In the genomic region with DNA sequence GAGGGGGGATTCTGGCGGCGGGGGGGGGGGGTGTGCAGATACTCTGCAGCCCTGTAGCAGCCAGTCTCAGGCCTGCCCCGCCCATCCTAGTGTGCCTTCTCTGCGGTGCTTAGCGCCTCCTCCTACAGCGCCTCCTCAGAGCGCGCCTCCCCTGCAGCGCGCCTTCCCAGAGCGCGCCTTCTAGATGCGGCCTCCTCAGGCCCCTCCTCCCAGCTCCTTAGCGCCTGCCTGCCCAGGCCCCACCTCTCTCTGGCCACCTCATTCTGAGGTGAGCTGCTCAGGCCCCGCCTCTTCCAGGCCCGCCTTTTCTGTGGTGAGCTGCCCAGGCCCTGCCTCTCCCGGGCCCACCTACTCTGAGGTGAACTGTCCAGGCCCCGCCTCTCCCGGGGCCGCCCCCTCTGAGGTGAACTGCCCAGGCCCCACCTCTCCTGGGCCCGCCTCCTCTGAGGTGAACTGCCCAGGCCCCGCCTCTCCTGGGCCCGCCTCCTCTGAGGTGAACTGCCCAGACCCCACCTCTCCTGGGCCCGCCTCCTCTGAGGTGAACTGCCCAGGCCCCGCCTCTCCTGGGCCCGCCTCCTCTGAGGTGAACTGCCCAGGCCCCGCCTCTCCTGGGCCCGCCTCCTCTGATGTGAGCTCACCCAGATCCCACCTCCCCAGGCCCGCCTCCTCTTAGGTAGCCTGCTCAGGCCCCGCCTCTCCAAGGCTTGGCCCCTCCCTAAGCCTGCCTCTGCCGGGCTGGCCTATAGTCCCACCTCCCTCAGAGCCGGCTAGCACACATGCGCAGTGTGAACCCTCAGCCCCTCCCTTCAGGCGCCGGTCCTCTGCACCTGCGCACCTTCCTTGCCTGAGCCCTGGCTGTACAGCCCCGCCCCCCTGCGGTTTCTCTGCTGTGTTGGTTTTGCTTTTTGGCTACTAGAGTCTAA, we compare ENCODE assay signal across 8 cellular contexts. TPM values are rescaled to one million over a fixed set of nuclear protein-coding genes. Genes with fewer than 3 reads are reported as not detected.
DNase-seq lines count a peak whose midpoint lies in the region; ATAC-seq lines count a peak whose summit lies in the region.

No MANE protein-coding gene starts in this region.

- H3K4me2 ChIP-seq in BLaER1 treated with 17β-estradiol and CSF1 and Interleukin-3, amounts not matched to agents 10 nM and 100 nM: peak overlapping the region in 8 of 11 experiments; percentile 18 to 75 (median 40); a peak in 9 of 22 replicates

- DNase-seq in NCI-H82 treated with DMSO at 0.1 percent for 48 hours (lab: John Stamatoyannopoulos, UW; ENCODE audit: unreplicated experiment): peak; percentile 85
- peak; percentile 93 for DNase-seq in activated CD4-positive, alpha-beta memory T cell treated with anti-CD3 and anti-CD28 coated beads, Interleukin-2, amount 10 ng/mL, durations not matched to agents 7 days and 5 days
- peak; percentile 90 to 96 for DNase-seq in dermis microvascular lymphatic vessel endothelial cell (ENCODE audit: low read depth in 2 of 2)
- DNase-seq in lung microvascular endothelial cell (ENCODE audit: low read depth in 2 of 2): peak; percentile 89 to 97
- DNase-seq in stimulated activated CD4-positive, alpha-beta T cell treated with anti-CD3 and anti-CD28 coated beads, TNF-alpha, amount 100 ng/mL, for 24 hours (ENCODE audit: low read depth in 3 of 3): peak; percentile 83 to 90 (median 86)

- H3K4me3 Mint-ChIP-seq in activated CD4-positive, alpha-beta memory T cell treated with anti-CD3 and anti-CD28 coated beads, Interleukin-2, amount 10 ng/mL, durations not matched to agents 7 days and 5 days: peak overlapping the region; percentile 84

- peaks cover 23% of the 10 kb centered on the region for H3K4me1 Mint-ChIP-seq in activated CD4-positive, alpha-beta memory T cell treated with anti-CD3 and anti-CD28 coated beads, Interleukin-2, amount 10 ng/mL, durations not matched to agents 7 days and 5 days

- CTCF ChIA-PET in activated CD4-positive, alpha-beta memory T cell treated with anti-CD3 and anti-CD28 coated beads, Interleukin-2, amount 10 ng/mL, durations not matched to agents 7 days and 5 days (lab: Charles Lee): interaction anchor here (1.1 to 3.1 kb wide), 2 partner anchors 208 to 209 kb away, joined by 3 to 17 read pairs; no protein-coding TSS in a partner anchor

- peaks cover 24% of the 10 kb centered on the region for H3K27me3 Mint-ChIP-seq in activated CD4-positive, alpha-beta memory T cell treated with anti-CD3 and anti-CD28 coated beads, Interleukin-2, amount 10 ng/mL, durations not matched to agents 7 days and 5 days

- peaks cover 7 to 25% (median 16%) of the 10 kb centered on the region in 11 experiments; a peak in 16 of 22 replicates for H3K27me3 ChIP-seq in BLaER1 treated with 17β-estradiol and CSF1 and Interleukin-3, amounts not matched to agents 10 nM and 100 nM

- H3K36me3 Mint-ChIP-seq in activated CD4-positive, alpha-beta memory T cell treated with anti-CD3 and anti-CD28 coated beads, Interleukin-2, amount 10 ng/mL, durations not matched to agents 7 days and 5 days (ENCODE audit: low read depth): no peaks in the 10 kb centered on the region

- no peak overlapping the region; a peak in 1 of 22 replicates for H3K9ac ChIP-seq in BLaER1 treated with 17β-estradiol and CSF1 and Interleukin-3, amounts not matched to agents 10 nM and 100 nM

- no peak overlapping the region for H3K27ac Mint-ChIP-seq in activated CD4-positive, alpha-beta memory T cell treated with anti-CD3 and anti-CD28 coated beads, Interleukin-2, amount 10 ng/mL, durations not matched to agents 7 days and 5 days

- H4K20me1 ChIP-seq in BLaER1 treated with 17β-estradiol and CSF1 and Interleukin-3, amounts not matched to agents 10 nM and 100 nM: no peaks in the 10 kb centered on the region

- peaks cover 3% of the 10 kb centered on the region for H3K9me3 Mint-ChIP-seq in activated CD4-positive, alpha-beta memory T cell treated with anti-CD3 and anti-CD28 coated beads, Interleukin-2, amount 10 ng/mL, durations not matched to agents 7 days and 5 days

- H3K9me3 ChIP-seq in BLaER1 treated with 17β-estradiol and CSF1 and Interleukin-3, amounts not matched to agents 10 nM and 100 nM (replicated peaks in 1 of 11): peaks cover 0 to 25% (median 20%) of the 10 kb centered on the region in 11 experiments; a peak in 15 of 22 replicates

- H3K4me3 ChIP-seq in BLaER1 treated with 17β-estradiol and CSF1 and Interleukin-3, amounts not matched to agents 10 nM and 100 nM: peak overlapping the region in 8 of 10 experiments; percentile 36 to 67 (median 62); a peak in 14 of 20 replicates

- POLR2A ChIA-PET in activated CD4-positive, alpha-beta memory T cell treated with anti-CD3 and anti-CD28 coated beads, Interleukin-2, amount 10 ng/mL, durations not matched to agents 7 days and 5 days (lab: Charles Lee): interaction anchor here (1.0 to 1.1 kb wide), 2 partner anchors 145 to 208 kb away, joined by 3 read pairs; no protein-coding TSS in a partner anchor

- ATAC-seq in GM19463 (IDR thresholded peaks at IDR 0.05; ENCODE audit: unreplicated experiment): peak; percentile 76
- peak; percentile 78 for ATAC-seq in HG03575 (IDR thresholded peaks at IDR 0.05; ENCODE audit: extremely low read depth, insufficient number of reproducible peaks, low FRiP score, unreplicated experiment)

- no peak overlapping the region for H3K27ac ChIP-seq in BLaER1 treated with 17β-estradiol and CSF1 and Interleukin-3, amounts not matched to agents 10 nM and 100 nM

- no peaks in the 10 kb centered on the region for H3K36me3 ChIP-seq in BLaER1 treated with 17β-estradiol and CSF1 and Interleukin-3, amounts not matched to agents 10 nM and 100 nM

- peaks cover 0 to 25% (median 16%) of the 10 kb centered on the region in 10 experiments; a peak in 12 of 20 replicates for H3K4me1 ChIP-seq in BLaER1 treated with 17β-estradiol and CSF1 and Interleukin-3, amounts not matched to agents 10 nM and 100 nM

RNA-seq across cellular contexts. Expression of a gene that starts 2.1 kb away (rescaled TPM):
- total RNA-seq in activated CD4-positive, alpha-beta memory T cell treated with anti-CD3 and anti-CD28 coated beads, Interleukin-2, amount 10 ng/mL, durations not matched to agents 7 days and 5 days: under 1 TPM; 0.90 to 0.93 TPM
- total RNA-seq in dermis microvascular lymphatic vessel endothelial cell (59.6 and 85.8 TPM in 2 replicates), lung microvascular endothelial cell (46.2 and 77.8 TPM in 2 replicates)

Comparison
In these comparisons a context has a peak if more than half of its experiments do, and no peak if none do; other contexts are left out.
1. RNA of a gene that starts 2.1 kb away (total RNA-seq): 46.2 to 77.8 TPM in lung microvascular endothelial cell and 59.6 to 85.8 TPM in dermis microvascular lymphatic vessel endothelial cell; 0.90 to 0.93 TPM in activated CD4-positive, alpha-beta memory T cell treated with anti-CD3 and anti-CD28 coated beads, Interleukin-2, amount 10 ng/mL, durations not matched to agents 7 days and 5 days; every median in the first group is over 10 times any median in the second.
2. Peak in every context shown above with its lines, with median percentiles within 50 percentile points of each other: DNase-seq.